29 cellular contexts compared by ENCODE assay signal in genomic region chr2:1925928-1926327, GRCh38.
"Had no signal": no experiment of that assay in that cellular context is flagged by ENCODE, and none has a peak within 500 bp of the region (broad histone marks: within the 10 kb centered on the region; RNA-seq: fewer than 3 reads in every experiment).

No MANE protein-coding gene starts in this region.

- DNase-seq: heart right ventricle; kidney glomerular epithelial cell; left cardiac atrium; left lung; lower lobe of right lung; mammary epithelial cell; mesenchymal stem cell; naive B cell; natural killer cell; nephron progenitor cell; psoas muscle; right lobe of liver; stimulated activated CD4-positive, alpha-beta T cell treated with anti-CD3 and anti-CD28 coated beads, Interleukin-1b, Interleukin-23, amount 100 ng/mL, for 48 hours; stimulated activated CD4-positive, alpha-beta T cell treated with anti-CD3 and anti-CD28 coated beads, Interleukin-2, amount 100 ng/mL, for 48 hours; stimulated activated CD4-positive, alpha-beta T cell treated with anti-CD3 and anti-CD28 coated beads, Interleukin-4, amount 100 ng/mL, for 4 hours; stimulated activated CD8-positive, alpha-beta memory T cell treated with anti-CD3 and anti-CD28 coated beads, Interleukin-4, amount 100 ng/mL, for 48 hours; stimulated activated naive CD4-positive, alpha-beta T cell treated with Interleukin-2 at 50 U/mL for 16 hours; stimulated activated naive CD8-positive, alpha-beta T cell treated with anti-CD3 and anti-CD28 coated beads, Interleukin-15, amount 100 ng/mL, for 72 hours; substantia nigra; transverse colon; upper lobe of left lung had no signal

- H3K27me3 ChIP-seq: hepatocyte, neural progenitor cell, right atrium auricular region, right lobe of liver, transverse colon, upper lobe of left lung had no signal

- H3K36me3 ChIP-seq: heart right ventricle, left lung, lower lobe of right lung, neural progenitor cell, right atrium auricular region, right lobe of liver, transverse colon, upper lobe of left lung had no signal

- H3K9me3 ChIP-seq: heart right ventricle, left lung, lower lobe of right lung, psoas muscle, right atrium auricular region, right lobe of liver, transverse colon, upper lobe of left lung had no signal

- FAIRE-seq: keratinocyte had no signal

- H3K4me3 ChIP-seq: heart right ventricle, hepatocyte, left lung, lower lobe of right lung, neural progenitor cell, psoas muscle, right atrium auricular region, right lobe of liver, smooth muscle cell, transverse colon, upper lobe of left lung had no signal

- H3K27ac ChIP-seq: heart right ventricle, hepatocyte, left lung, lower lobe of right lung, neural progenitor cell, parathyroid adenoma, psoas muscle, right atrium auricular region, right lobe of liver, transverse colon, upper lobe of left lung had no signal

- H3K4me1 Mint-ChIP-seq: naive B cell; natural killer cell; stimulated activated memory B cell treated with anti-CD40 and anti-IgM and Interleukin-4, amounts not matched to agents 10 μg/mL and 1 μg/mL and 100 μg/mL, for 72 hours; stimulated activated naive CD8-positive, alpha-beta T cell treated with anti-CD3 and anti-CD28 coated beads, Interleukin-15, amount 100 ng/mL, for 72 hours had no signal

- H3K9ac ChIP-seq: neural progenitor cell, parathyroid adenoma had no signal

- H3K79me2 ChIP-seq: hepatocyte, parathyroid adenoma had no signal

- H3K36me3 Mint-ChIP-seq: mesothelial cell of epicardium; naive B cell; natural killer cell; neural progenitor cell; stimulated activated memory B cell treated with anti-CD40 and anti-IgM and Interleukin-4, amounts not matched to agents 10 μg/mL and 1 μg/mL and 100 μg/mL, for 72 hours had no signal

- H3K9me3 Mint-ChIP-seq: mesothelial cell of epicardium; naive B cell; natural killer cell; nephron progenitor cell; neural progenitor cell; stimulated activated naive CD8-positive, alpha-beta T cell treated with anti-CD3 and anti-CD28 coated beads, Interleukin-15, amount 100 ng/mL, for 72 hours had no signal

- H3K27ac Mint-ChIP-seq: mesothelial cell of epicardium; natural killer cell; nephron progenitor cell; neural progenitor cell; stimulated activated memory B cell treated with anti-CD40 and anti-IgM and Interleukin-4, amounts not matched to agents 10 μg/mL and 1 μg/mL and 100 μg/mL, for 72 hours; stimulated activated naive CD8-positive, alpha-beta T cell treated with anti-CD3 and anti-CD28 coated beads, Interleukin-15, amount 100 ng/mL, for 72 hours had no signal

- H3K4me3 Mint-ChIP-seq: mesothelial cell of epicardium; naive B cell; natural killer cell; nephron progenitor cell; neural progenitor cell; stimulated activated memory B cell treated with anti-CD40 and anti-IgM and Interleukin-4, amounts not matched to agents 10 μg/mL and 1 μg/mL and 100 μg/mL, for 72 hours; stimulated activated naive CD8-positive, alpha-beta T cell treated with anti-CD3 and anti-CD28 coated beads, Interleukin-15, amount 100 ng/mL, for 72 hours had no signal

- H3K4me1 ChIP-seq: heart right ventricle, left lung, lower lobe of right lung, parathyroid adenoma, psoas muscle, right atrium auricular region, right lobe of liver, transverse colon, upper lobe of left lung had no signal

- H3K4me2 ChIP-seq: hepatocyte, neural progenitor cell, smooth muscle cell had no signal

- H2AFZ ChIP-seq: hepatocyte, neural progenitor cell, parathyroid adenoma had no signal
